Comparison of ENCODE assay signal across 1 cellular context in genomic region chr17:81183807-81184206, GRCh38.
A peak's percentile ranks its signal among the peaks of the same experiment; 100 is the strongest.
TF ChIP-seq lines count a peak whose summit lies in the region.

No MANE protein-coding gene starts in this region.

TF ChIP-seq in HepG2, 621 proteins besides CTCF, POLR2A, EP300 and RAD21:
- TF ChIP-seq ZNF780A (CRISPR knock-in tag; IDR thresholded peaks at IDR 0.05) (no peak), ZNF12 (CRISPR knock-in tag; IDR thresholded peaks at IDR 0.05) (peak; percentile 99), FOXJ3 (CRISPR knock-in tag; IDR thresholded peaks at IDR 0.05; ENCODE audit: borderline replicate concordance) (no peak), TFE3 (CRISPR knock-in tag; IDR thresholded peaks at IDR 0.05) (no peak), AFF4 (CRISPR knock-in tag; IDR thresholded peaks at IDR 0.05) (no peak)
TF ChIP-seq in HepG2: peak in this region for 1.
